In genomic region chr14:50677527-50678063, GRCh38 we compare ENCODE assay signal across 8 cellular contexts. TPM values are rescaled to one million over a fixed set of nuclear protein-coding genes. Genes with fewer than 3 reads are reported as not detected.
DNase-seq lines count a peak whose midpoint lies in the region; ATAC-seq and TF ChIP-seq lines count a peak whose summit lies in the region.

No MANE protein-coding gene starts in this region.

- peak overlapping the region; percentile 5 for H3K4me3 ChIP-seq in left ventricle myocardium inferior

- ATAC-seq in GM19328 (IDR thresholded peaks at IDR 0.05; ENCODE audit: unreplicated experiment) (no peak), HG02763 (IDR thresholded peaks at IDR 0.05; ENCODE audit: unreplicated experiment) (no peak), HG03039 (IDR thresholded peaks at IDR 0.05; ENCODE audit: unreplicated experiment) (no peak)

- no peaks in the 10 kb centered on the region for H3K27me3 Mint-ChIP-seq in HFFc6 (ENCODE audit: insufficient read depth)

- H3K4me1 Mint-ChIP-seq in HFFc6 (ENCODE audit: low read depth), result peaks cover 52% of the 10 kb centered on the region

- intact Hi-C loops in left ventricle myocardium inferior (cut with micrococcal nuclease), result no loop called here

- DNase-seq in EL (peak; percentile 78), HFFc6 (peak; percentile 39), SIG-M5 (lab: John Stamatoyannopoulos, UW) (peak; percentile 28), left ventricle myocardium inferior (no peak), DMS53 treated with DMSO at 0.1 percent for 48 hours (lab: John Stamatoyannopoulos, UW; ENCODE audit: unreplicated experiment) (no peak)

- peak overlapping the region; percentile 74 for H3K4me3 Mint-ChIP-seq in HFFc6

- no peaks in the 10 kb centered on the region for H3K9me3 ChIP-seq in left ventricle myocardium inferior (replicated peaks)

- peak overlapping the region; percentile 48 for H3K27ac ChIP-seq in left ventricle myocardium inferior (replicated peaks)

- peaks cover 6% of the 10 kb centered on the region; the same call in 1 of the 2 replicates for H3K36me3 Mint-ChIP-seq in HFFc6 (ENCODE audit: low read depth)

- H3K9me3 Mint-ChIP-seq in HFFc6, result no peaks in the 10 kb centered on the region

- H3K36me3 ChIP-seq in left ventricle myocardium inferior, result no peaks in the 10 kb centered on the region

- H3K27me3 ChIP-seq in left ventricle myocardium inferior (ENCODE audit: low read depth), result no peaks in the 10 kb centered on the region

- no peak for TF ChIP-seq CTCF in HFFc6 (IDR thresholded peaks at IDR 0.05)
- TF ChIP-seq CTCF in left ventricle myocardium inferior (IDR thresholded peaks at IDR 0.05; ENCODE audit: borderline replicate concordance), result no peak

- H3K4me1 ChIP-seq in left ventricle myocardium inferior, result peaks cover 25% of the 10 kb centered on the region

- peak overlapping the region; percentile 77 for H3K27ac Mint-ChIP-seq in HFFc6

RNA-seq across cellular contexts. Expression of gene SAV1, which starts 9.5 kb away (rescaled TPM):
- 10 to 100 TPM; 23.3 to 32.6 (median 30.5) TPM for total RNA-seq in HFFc6 (2021; fragmentation: NEBNext Ultra II Directional; extraction: Animal tissue kit (Norgen Biotek cat#: 25700))
- 29.5 TPM for total RNA-seq in left ventricle myocardium inferior

Comparison
In these comparisons a context has a peak if more than half of its experiments do, and no peak if none do; other contexts are left out.
1. DNase-seq: peak in EL (single experiment), HFFc6 (single experiment) and SIG-M5 (single experiment); none in left ventricle myocardium inferior (single experiment) and DMS53 treated with DMSO at 0.1 percent for 48 hours (single experiment).